Comparison of ENCODE assay signal across 2 cellular contexts in genomic region chr10:84224411-84225028, GRCh38.
TF ChIP-seq lines count a peak whose summit lies in the region.

No MANE protein-coding gene starts in this region.

TF ChIP-seq in Ishikawa, 13 proteins besides CTCF, POLR2A, EP300 and RAD21:
- TF ChIP-seq MAX (IDR thresholded peaks at IDR 0.05) (no peak), CEBPB (IDR thresholded peaks at IDR 0.05) (no peak), EGR1 (IDR thresholded peaks at IDR 0.05) (no peak), REST (IDR thresholded peaks at IDR 0.05; ENCODE audit: low read depth) (peak; percentile 96), TCF12 (IDR thresholded peaks at IDR 0.05; ENCODE audit: low read depth) (no peak), TEAD4 (IDR thresholded peaks at IDR 0.05) (no peak)
TF ChIP-seq in Ishikawa: peak in this region for 1.

TF ChIP-seq in GM12878, 131 proteins besides CTCF, POLR2A, EP300 and RAD21:
- TF ChIP-seq E2F4 (IDR thresholded peaks at IDR 0.05; ENCODE audit: low read depth, low read length): no peak
- TF ChIP-seq IRF4 (IDR thresholded peaks at IDR 0.05; ENCODE audit: low read depth, low read length): no peak
- TF ChIP-seq RELA (IDR thresholded peaks at IDR 0.05; ENCODE audit: borderline replicate concordance, partially characterized antibody): no peak
- TF ChIP-seq STAT3 (IDR thresholded peaks at IDR 0.05; ENCODE audit: low read depth, low read length): no peak
- TF ChIP-seq POLR2AphosphoS5 (IDR thresholded peaks at IDR 0.05; ENCODE audit: low read length): no peak
- peak; percentile 90 for TF ChIP-seq REST (IDR thresholded peaks at IDR 0.05; ENCODE audit: low read depth, low read length)
- no peak for TF ChIP-seq SMAD1 (IDR thresholded peaks at IDR 0.05; ENCODE audit: low read depth, partially characterized antibody)
- no peak for TF ChIP-seq GATAD2B (conservative IDR thresholded peaks at IDR 0.05; ENCODE audit: low read depth)
